1 cellular context compared by ENCODE assay signal in the genomic region with DNA sequence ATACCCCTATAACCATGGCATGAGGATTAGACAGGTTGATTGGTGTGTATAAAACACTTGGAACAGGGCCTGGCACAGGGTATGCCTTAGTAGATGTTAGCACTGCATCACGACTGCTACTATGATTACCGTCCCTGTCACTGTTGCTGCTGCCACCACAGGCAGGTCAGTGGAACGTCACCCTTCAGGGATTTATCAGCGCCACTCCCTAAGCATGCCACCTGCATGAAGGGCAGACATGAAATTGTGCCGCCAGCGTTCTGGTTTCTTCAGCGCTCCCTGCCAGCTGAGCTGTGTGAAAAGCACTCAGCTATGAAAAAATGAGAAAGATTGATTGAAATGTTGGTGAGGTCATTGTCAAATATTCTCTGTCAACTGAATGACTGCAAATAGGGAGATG.
TF ChIP-seq lines count a peak whose summit lies in the region.

No MANE protein-coding gene starts in this region.

TF ChIP-seq in WTC11, 78 proteins besides CTCF, POLR2A, EP300 and RAD21 (continued from another document):
- no peak for TF ChIP-seq ZNF532 (CRISPR knock-in tag; IDR thresholded peaks at IDR 0.05; ENCODE audit: borderline replicate concordance)
- TF ChIP-seq ATF3 (CRISPR knock-in tag; conservative IDR thresholded peaks at IDR 0.05) = no peak
- no peak for TF ChIP-seq SMAD3 (CRISPR knock-in tag; IDR thresholded peaks at IDR 0.05; ENCODE audit: borderline replicate concordance)
- no peak for TF ChIP-seq ARID4B (CRISPR knock-in tag; IDR thresholded peaks at IDR 0.05; ENCODE audit: borderline replicate concordance)
- TF ChIP-seq PRDM15 (CRISPR knock-in tag; IDR thresholded peaks at IDR 0.05) = no peak
- TF ChIP-seq, protein P1, sequence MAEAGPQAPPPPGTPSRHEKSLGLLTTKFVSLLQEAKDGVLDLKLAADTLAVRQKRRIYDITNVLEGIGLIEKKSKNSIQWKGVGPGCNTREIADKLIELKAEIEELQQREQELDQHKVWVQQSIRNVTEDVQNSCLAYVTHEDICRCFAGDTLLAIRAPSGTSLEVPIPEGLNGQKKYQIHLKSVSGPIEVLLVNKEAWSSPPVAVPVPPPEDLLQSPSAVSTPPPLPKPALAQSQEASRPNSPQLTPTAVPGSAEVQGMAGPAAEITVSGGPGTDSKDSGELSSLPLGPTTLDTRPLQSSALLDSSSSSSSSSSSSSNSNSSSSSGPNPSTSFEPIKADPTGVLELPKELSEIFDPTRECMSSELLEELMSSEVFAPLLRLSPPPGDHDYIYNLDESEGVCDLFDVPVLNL (CRISPR knock-in tag; IDR thresholded peaks at IDR 0.05; ENCODE audit: borderline replicate concordance, low read depth) = no peak
- TF ChIP-seq MYBL2 (CRISPR knock-in tag; IDR thresholded peaks at IDR 0.05) = no peak
- TF ChIP-seq, protein P2, sequence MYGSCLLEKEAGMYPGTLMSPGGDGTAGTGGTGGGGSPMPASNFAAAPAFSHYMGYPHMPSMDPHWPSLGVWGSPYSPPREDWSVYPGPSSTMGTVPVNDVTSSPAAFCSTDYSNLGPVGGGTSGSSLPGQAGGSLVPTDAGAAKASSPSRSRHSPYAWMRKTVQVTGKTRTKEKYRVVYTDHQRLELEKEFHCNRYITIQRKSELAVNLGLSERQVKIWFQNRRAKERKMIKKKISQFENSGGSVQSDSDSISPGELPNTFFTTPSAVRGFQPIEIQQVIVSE (CRISPR knock-in tag; IDR thresholded peaks at IDR 0.05; ENCODE audit: borderline replicate concordance) = no peak
